Comparison of ENCODE assay signal across 15 cellular contexts in the genomic region with DNA sequence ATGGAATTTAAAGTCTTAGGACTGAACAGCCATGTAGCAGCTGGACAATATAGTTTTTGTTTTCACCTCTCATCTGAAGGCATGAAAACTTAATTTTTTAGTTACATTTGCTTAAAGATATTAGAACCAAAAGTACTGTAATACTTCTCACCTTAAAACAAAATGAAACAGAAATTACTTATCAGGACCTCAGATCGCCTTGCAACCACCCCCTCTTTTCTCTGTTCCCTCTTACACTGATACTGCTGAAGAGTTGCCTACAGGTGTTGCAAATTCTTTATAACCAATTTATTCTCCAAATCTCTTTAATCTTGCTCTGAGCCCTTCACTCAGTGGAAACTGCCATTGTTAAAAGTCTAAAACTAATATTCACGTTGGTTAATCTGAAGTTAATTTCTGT.
DNase-seq lines count a peak whose midpoint lies in the region; ATAC-seq and TF ChIP-seq lines count a peak whose summit lies in the region.
"Had no signal": no experiment of that assay in that cellular context is flagged by ENCODE, and none has a peak within 500 bp of the region (broad histone marks: within the 10 kb centered on the region; RNA-seq: fewer than 3 reads in every experiment).

No MANE protein-coding gene starts in this region.

- no peaks in the 10 kb centered on the region for H3K9me2 ChIP-seq in SK-N-SH

- TF ChIP-seq CTCF in SK-N-SH (IDR thresholded peaks at IDR 0.05): no peak

- H3K27ac ChIP-seq in SK-N-SH (ENCODE audit: low read depth in 2 of 2, low read length in 1 of 2): no peak overlapping the region; a peak in 1 of 4 replicates
- H3K27ac ChIP-seq: ovary, vagina had no signal

- CTCF ChIA-PET in SK-N-SH (lab: Yijun Ruan, JAX): no interaction called here

- H3K9me3 ChIP-seq in SK-N-SH: 0 out of 2 replicates have a peak, but pooled peaks cover 4% of the 10 kb centered on the region
- H3K9me3 ChIP-seq: ovary, vagina had no signal

- no peak overlapping the region for H3K4me2 ChIP-seq in SK-N-SH

- H3K4me3 Mint-ChIP-seq in immature natural killer cell: no peak overlapping the region
- H3K4me3 Mint-ChIP-seq: activated CD4-positive, alpha-beta memory T cell treated with anti-CD3 and anti-CD28 coated beads for 36 hours; T-helper 1 cell treated with Interleukin-12 subunit alpha and Interleukin-12 subunit beta and Interleukin-4 antibody, amounts not matched to agents 30 μg/mL and 1 μg/mL, for 36 hours had no signal

- no peaks in the 10 kb centered on the region for H3K27me3 Mint-ChIP-seq in immature natural killer cell (ENCODE audit: low read depth in 3 of 3)
- H3K27me3 Mint-ChIP-seq: activated CD4-positive, alpha-beta memory T cell treated with anti-CD3 and anti-CD28 coated beads for 36 hours had no signal

- H3F3A ChIP-seq in SK-N-SH (replicated peaks; ENCODE audit: insufficient read depth): peaks cover 5% of the 10 kb centered on the region

- no peaks in the 10 kb centered on the region for H3K79me2 ChIP-seq in SK-N-SH (ENCODE audit: insufficient read depth)

- no peak for TF ChIP-seq RAD21 in SK-N-SH (IDR thresholded peaks at IDR 0.05; ENCODE audit: low read length)

- POLR2A ChIA-PET in SK-N-SH (lab: Yijun Ruan, JAX): no interaction called here

- no peaks in the 10 kb centered on the region; a peak in 1 of 4 replicates for H3K4me1 ChIP-seq in SK-N-SH (ENCODE audit: control insufficient read depth in 1 of 2, insufficient read depth in 2 of 2, low read depth in 1 of 2, low read length in 1 of 2)
- H3K4me1 ChIP-seq: vagina had no signal

- H3K36me3 Mint-ChIP-seq in immature natural killer cell: no peaks in the 10 kb centered on the region
- H3K36me3 Mint-ChIP-seq: activated CD4-positive, alpha-beta memory T cell treated with anti-CD3 and anti-CD28 coated beads for 36 hours had no signal

- H2AFZ ChIP-seq in SK-N-SH (ENCODE audit: low read depth): no peak overlapping the region

- ATAC-seq in GM18502 (IDR thresholded peaks at IDR 0.05; ENCODE audit: poor library complexity, unreplicated experiment) (peak; percentile 100), GM19452 (IDR thresholded peaks at IDR 0.05; ENCODE audit: unreplicated experiment) (peak; percentile 97), HG02759 (IDR thresholded peaks at IDR 0.05; ENCODE audit: unreplicated experiment) (peak; percentile 97), HG03342 (IDR thresholded peaks at IDR 0.05; ENCODE audit: unreplicated experiment) (peak; percentile 99)

- TF ChIP-seq EP300 in SK-N-SH (IDR thresholded peaks at IDR 0.05; ENCODE audit: borderline replicate concordance in 1 of 2, low read depth in 1 of 2, low read length in 1 of 2): no peak

- no peak overlapping the region for H3K4me3 ChIP-seq in SK-N-SH (ENCODE audit: low read depth in 2 of 2, low read length in 1 of 2)
- H3K4me3 ChIP-seq: ovary, vagina had no signal

- H3K27me3 ChIP-seq in SK-N-SH (ENCODE audit: insufficient read depth): no peaks in the 10 kb centered on the region; the same call in 1 of the 2 replicates
- H3K27me3 ChIP-seq: ovary, vagina had no signal

- no peak for DNase-seq in NCI-H187 (lab: John Stamatoyannopoulos, UW)
- DNase-seq in immature natural killer cell: no peak
- DNase-seq in SK-N-SH: no peak
- no peak for DNase-seq in NCI-H69 (lab: John Stamatoyannopoulos, UW)
- DNase-seq: activated CD4-positive, alpha-beta memory T cell treated with anti-CD3 and anti-CD28 coated beads for 36 hours; activated naive CD4-positive, alpha-beta T cell treated with anti-CD3 and anti-CD28 coated beads, Interleukin-2, amount 50 U/mL, for 16 hours; Kasumi-1; midbrain; ovary had no signal

- H3K4me1 Mint-ChIP-seq in immature natural killer cell: no peaks in the 10 kb centered on the region

- H3K9me3 Mint-ChIP-seq in immature natural killer cell: peaks cover 9 to 27% (median 18%) of the 10 kb centered on the region in 6 donors
- H3K9me3 Mint-ChIP-seq: T-helper 1 cell treated with Interleukin-12 subunit alpha and Interleukin-12 subunit beta and Interleukin-4 antibody, amounts not matched to agents 30 μg/mL and 1 μg/mL, for 36 hours had no signal

- H3K9ac ChIP-seq in SK-N-SH: no peak overlapping the region

- H4K20me1 ChIP-seq in SK-N-SH (ENCODE audit: insufficient read depth): no peaks in the 10 kb centered on the region

- 29% methylated on average over 2 of the region's 2 CpGs for WGBS in SK-N-SH (ENCODE audit: low lambda C conversion rate)

- H3K27ac Mint-ChIP-seq in immature natural killer cell: no peak overlapping the region
- H3K27ac Mint-ChIP-seq: activated CD4-positive, alpha-beta memory T cell treated with anti-CD3 and anti-CD28 coated beads for 36 hours; T-helper 1 cell treated with Interleukin-12 subunit alpha and Interleukin-12 subunit beta and Interleukin-4 antibody, amounts not matched to agents 30 μg/mL and 1 μg/mL, for 36 hours had no signal

- no peaks in the 10 kb centered on the region for H3K36me3 ChIP-seq in SK-N-SH (replicated peaks in 1 of 2; ENCODE audit: control insufficient read depth in 1 of 2, insufficient read depth in 2 of 2, low read length in 1 of 2)
- H3K36me3 ChIP-seq: ovary, vagina had no signal

TF ChIP-seq in SK-N-SH, 30 proteins besides CTCF, POLR2A, EP300 and RAD21:
- TF ChIP-seq, protein P1, sequence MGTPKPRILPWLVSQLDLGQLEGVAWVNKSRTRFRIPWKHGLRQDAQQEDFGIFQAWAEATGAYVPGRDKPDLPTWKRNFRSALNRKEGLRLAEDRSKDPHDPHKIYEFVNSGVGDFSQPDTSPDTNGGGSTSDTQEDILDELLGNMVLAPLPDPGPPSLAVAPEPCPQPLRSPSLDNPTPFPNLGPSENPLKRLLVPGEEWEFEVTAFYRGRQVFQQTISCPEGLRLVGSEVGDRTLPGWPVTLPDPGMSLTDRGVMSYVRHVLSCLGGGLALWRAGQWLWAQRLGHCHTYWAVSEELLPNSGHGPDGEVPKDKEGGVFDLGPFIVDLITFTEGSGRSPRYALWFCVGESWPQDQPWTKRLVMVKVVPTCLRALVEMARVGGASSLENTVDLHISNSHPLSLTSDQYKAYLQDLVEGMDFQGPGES (IDR thresholded peaks at IDR 0.05; ENCODE audit: low read depth, low read length): no peak
- TF ChIP-seq JUND (IDR thresholded peaks at IDR 0.05) (no peak), MEF2A (IDR thresholded peaks at IDR 0.05; ENCODE audit: borderline replicate concordance, low read depth) (no peak), YY1 (IDR thresholded peaks at IDR 0.05; ENCODE audit: low read depth) (no peak), FOXJ3 (CRISPR knock-in tag; IDR thresholded peaks at IDR 0.05) (no peak), EZH2phosphoT487 (IDR thresholded peaks at IDR 0.05; ENCODE audit: borderline replicate concordance, low read depth) (no peak), RCOR1 (IDR thresholded peaks at IDR 0.05; ENCODE audit: low read length) (no peak)
- TF ChIP-seq, protein P2, sequence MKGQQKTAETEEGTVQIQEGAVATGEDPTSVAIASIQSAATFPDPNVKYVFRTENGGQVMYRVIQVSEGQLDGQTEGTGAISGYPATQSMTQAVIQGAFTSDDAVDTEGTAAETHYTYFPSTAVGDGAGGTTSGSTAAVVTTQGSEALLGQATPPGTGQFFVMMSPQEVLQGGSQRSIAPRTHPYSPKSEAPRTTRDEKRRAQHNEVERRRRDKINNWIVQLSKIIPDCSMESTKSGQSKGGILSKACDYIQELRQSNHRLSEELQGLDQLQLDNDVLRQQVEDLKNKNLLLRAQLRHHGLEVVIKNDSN (IDR thresholded peaks at IDR 0.05; ENCODE audit: borderline replicate concordance, low read depth): no peak
- TF ChIP-seq, protein P3, sequence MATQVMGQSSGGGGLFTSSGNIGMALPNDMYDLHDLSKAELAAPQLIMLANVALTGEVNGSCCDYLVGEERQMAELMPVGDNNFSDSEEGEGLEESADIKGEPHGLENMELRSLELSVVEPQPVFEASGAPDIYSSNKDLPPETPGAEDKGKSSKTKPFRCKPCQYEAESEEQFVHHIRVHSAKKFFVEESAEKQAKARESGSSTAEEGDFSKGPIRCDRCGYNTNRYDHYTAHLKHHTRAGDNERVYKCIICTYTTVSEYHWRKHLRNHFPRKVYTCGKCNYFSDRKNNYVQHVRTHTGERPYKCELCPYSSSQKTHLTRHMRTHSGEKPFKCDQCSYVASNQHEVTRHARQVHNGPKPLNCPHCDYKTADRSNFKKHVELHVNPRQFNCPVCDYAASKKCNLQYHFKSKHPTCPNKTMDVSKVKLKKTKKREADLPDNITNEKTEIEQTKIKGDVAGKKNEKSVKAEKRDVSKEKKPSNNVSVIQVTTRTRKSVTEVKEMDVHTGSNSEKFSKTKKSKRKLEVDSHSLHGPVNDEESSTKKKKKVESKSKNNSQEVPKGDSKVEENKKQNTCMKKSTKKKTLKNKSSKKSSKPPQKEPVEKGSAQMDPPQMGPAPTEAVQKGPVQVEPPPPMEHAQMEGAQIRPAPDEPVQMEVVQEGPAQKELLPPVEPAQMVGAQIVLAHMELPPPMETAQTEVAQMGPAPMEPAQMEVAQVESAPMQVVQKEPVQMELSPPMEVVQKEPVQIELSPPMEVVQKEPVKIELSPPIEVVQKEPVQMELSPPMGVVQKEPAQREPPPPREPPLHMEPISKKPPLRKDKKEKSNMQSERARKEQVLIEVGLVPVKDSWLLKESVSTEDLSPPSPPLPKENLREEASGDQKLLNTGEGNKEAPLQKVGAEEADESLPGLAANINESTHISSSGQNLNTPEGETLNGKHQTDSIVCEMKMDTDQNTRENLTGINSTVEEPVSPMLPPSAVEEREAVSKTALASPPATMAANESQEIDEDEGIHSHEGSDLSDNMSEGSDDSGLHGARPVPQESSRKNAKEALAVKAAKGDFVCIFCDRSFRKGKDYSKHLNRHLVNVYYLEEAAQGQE (IDR thresholded peaks at IDR 0.05; ENCODE audit: low read depth, low read length): no peak
